Comparison of ENCODE assay signal across 27 cellular contexts in genomic region chr3:149400645-149401044, GRCh38. TPM values are rescaled to one million over a fixed set of nuclear protein-coding genes. Genes with fewer than 3 reads are reported as not detected.
A peak's percentile ranks its signal among the peaks of the same experiment; 100 is the strongest.
DNase-seq lines count a peak whose midpoint lies in the region; ATAC-seq, FAIRE-seq and TF ChIP-seq lines count a peak whose summit lies in the region.
"Had no signal": no experiment of that assay in that cellular context is flagged by ENCODE, and none has a peak within 500 bp of the region (broad histone marks: within the 10 kb centered on the region; RNA-seq: fewer than 3 reads in every experiment).

No MANE protein-coding gene starts in this region.

- H3K4me1 ChIP-seq in A549 (peaks cover 50% of the 10 kb centered on the region), RWPE2 (ENCODE audit: insufficient read depth, poor library complexity, severe bottlenecking) (peaks cover 18% of the 10 kb centered on the region), left lung (peaks cover 5 to 18% of the 10 kb centered on the region in 2 donors), smooth muscle cell (ENCODE audit: low read depth) (peaks cover 1% of the 10 kb centered on the region)
- H3K4me1 ChIP-seq: BLaER1 had no signal

- H3K4me2 ChIP-seq in A549, result peak overlapping the region; percentile 56; the same call in 2 of the 3 replicates
- no peak overlapping the region for H3K4me2 ChIP-seq in smooth muscle cell
- H3K4me2 ChIP-seq: BLaER1 had no signal

- DNase-seq in A549 (ENCODE audit: low read depth in 1 of 2, low spot score in 1 of 2), result no peak
- no peak for DNase-seq in RWPE2 (ENCODE audit: low spot score)
- no peak for DNase-seq in left lung
- no peak for DNase-seq in smooth muscle cell (lab: John Stamatoyannopoulos, UW; ENCODE audit: unreplicated experiment)
- DNase-seq in islet precursor cell, result no peak
- DNase-seq in HuH-7.5 (ENCODE audit: low spot score), result no peak
- DNase-seq: activated CD4-positive, alpha-beta T cell treated with anti-CD3 and anti-CD28 coated beads for 1 hour; activated CD8-positive, alpha-beta T cell treated with anti-CD3 and anti-CD28 coated beads, Interleukin-2, amount 10 ng/mL, durations not matched to agents 7 days and 5 days; activated effector memory CD4-positive, alpha-beta T cell treated with Interleukin-2 at 50 U/mL for 16 hours; activated naive CD8-positive, alpha-beta T cell treated with anti-CD3 and anti-CD28 coated beads for 36 hours; activated T-cell treated with anti-CD3 and anti-CD28 coated beads for 4 hours; aorta; DMS79 treated with DMSO at 0.1 percent for 48 hours; GF-D8; HCEC 1CT; MV-4-11; NCI-H1436 treated with DMSO at 0.1 percent for 48 hours; stimulated activated naive CD4-positive, alpha-beta T cell; T-helper 17 cell; testis had no signal

- CTCF ChIA-PET in A549 (lab: Yijun Ruan, JAX), result interaction anchor here (0.5 to 1.4 kb wide), 4 partner anchors 24 to 317 kb away, joined by 3 to 5 read pairs (median 4); partner anchors contain the start of gene TM4SF1

- POLR2A ChIA-PET in A549 (lab: Yijun Ruan, JAX), result interaction anchor here (0.7 kb wide), 1 partner anchor 17 kb away, joined by 3 read pairs; no protein-coding TSS in a partner anchor

- TF ChIP-seq RAD21 in A549 (conservative IDR thresholded peaks at IDR 0.05 in 1 of 2, IDR thresholded peaks at IDR 0.05 in 1 of 2), result no peak

- H3K36me3 ChIP-seq in RWPE2 (ENCODE audit: low read depth) (no peaks in the 10 kb centered on the region), left lung (no peaks in the 10 kb centered on the region), smooth muscle cell (ENCODE audit: low read depth) (no peaks in the 10 kb centered on the region)
- H3K36me3 ChIP-seq: BLaER1 had no signal

- H3K79me2 ChIP-seq in smooth muscle cell (ENCODE audit: low read depth), result no peaks in the 10 kb centered on the region

- H3K9ac ChIP-seq in smooth muscle cell (ENCODE audit: low read depth), result no peak overlapping the region
- H3K9ac ChIP-seq: BLaER1 had no signal

- ATAC-seq in A549 (no peak), RWPE2 (ENCODE audit: low read depth) (no peak), left lung (no peak), HG02970 (IDR thresholded peaks at IDR 0.05; ENCODE audit: low FRiP score, unreplicated experiment) (no peak), GM18909 (IDR thresholded peaks at IDR 0.05; ENCODE audit: poor library complexity, unreplicated experiment) (no peak)
- ATAC-seq: activated CD8-positive, alpha-beta T cell treated with anti-CD3 and anti-CD28 coated beads, Interleukin-2, amount 10 ng/mL, durations not matched to agents 7 days and 5 days; Right ventricle myocardium inferior; sciatic nerve; SK-N-SH treated with all-trans-retinoic acid at 6 μM for 48 hours; T-helper 17 cell had no signal

- no peak overlapping the region for H2AFZ ChIP-seq in smooth muscle cell (ENCODE audit: low read depth)

- FAIRE-seq in A549 (lab: Jason Lieb, UNC), result no peak

- no peak for TF ChIP-seq EP300 in A549 (IDR thresholded peaks at IDR 0.05)

- no peaks in the 10 kb centered on the region for H3F3A ChIP-seq in smooth muscle cell (ENCODE audit: low read depth)

- intact Hi-C loops in left lung (cut with DNase I), result no loop called here

- H3K4me3 ChIP-seq in A549 (no peak overlapping the region), RWPE2 (ENCODE audit: severe bottlenecking) (no peak overlapping the region), left lung (no peak overlapping the region), smooth muscle cell (peak overlapping the region; percentile 9)
- H3K4me3 ChIP-seq: BLaER1, testis had no signal

- H3K27me3 ChIP-seq in RWPE2 (ENCODE audit: insufficient read depth, poor library complexity, severe bottlenecking), result no peaks in the 10 kb centered on the region
- H3K27me3 ChIP-seq in left lung, result no peaks in the 10 kb centered on the region
- no peaks in the 10 kb centered on the region for H3K27me3 ChIP-seq in smooth muscle cell (ENCODE audit: low read depth)
- H3K27me3 ChIP-seq: BLaER1, testis had no signal

- H3K27ac ChIP-seq in A549 (peak overlapping the region in 1 of 2 experiments; percentile 60; a peak in 4 of 6 replicates), RWPE2 (ENCODE audit: poor library complexity, severe bottlenecking) (peak overlapping the region; percentile 43), left lung (peak overlapping the region; percentile 70 to 84), smooth muscle cell (ENCODE audit: low read depth) (no peak overlapping the region)
- H3K27ac ChIP-seq: BLaER1, testis had no signal

- no peaks in the 10 kb centered on the region for H4K20me1 ChIP-seq in smooth muscle cell (ENCODE audit: low read depth)
- H4K20me1 ChIP-seq: BLaER1 had no signal

- no peak for TF ChIP-seq POLR2A in A549 (IDR thresholded peaks at IDR 0.05; ENCODE audit: low read length)

- H3K9me3 ChIP-seq in A549 (peaks cover 8% of the 10 kb centered on the region; the same call in 2 of the 3 replicates), RWPE2 (ENCODE audit: severe bottlenecking) (no peaks in the 10 kb centered on the region), left lung (no peaks in the 10 kb centered on the region), smooth muscle cell (replicated peaks; ENCODE audit: low read depth) (no peaks in the 10 kb centered on the region)
- H3K9me3 ChIP-seq: BLaER1, testis had no signal

- TF ChIP-seq CTCF in A549 (IDR thresholded peaks at IDR 0.05) (no peak), RWPE2 (IDR thresholded peaks at IDR 0.05; ENCODE audit: poor library complexity, severe bottlenecking) (no peak), left lung (IDR thresholded peaks at IDR 0.05) (no peak), smooth muscle cell (IDR thresholded peaks at IDR 0.05; ENCODE audit: borderline replicate concordance, insufficient read depth, poor library complexity, severe bottlenecking) (no peak)

TF ChIP-seq in A549, 52 proteins besides CTCF, POLR2A, EP300 and RAD21:
- TF ChIP-seq ELK1 (IDR thresholded peaks at IDR 0.05; ENCODE audit: low read depth, low read length), result no peak
- TF ChIP-seq FOSB (CRISPR knock-in tag; IDR thresholded peaks at IDR 0.05), result no peak
- TF ChIP-seq BCL3 (IDR thresholded peaks at IDR 0.05), result no peak
- TF ChIP-seq POLR2AphosphoS2 (conservative IDR thresholded peaks at IDR 0.05; ENCODE audit: low read length), result no peak
- TF ChIP-seq ZSCAN20 (CRISPR knock-in tag; IDR thresholded peaks at IDR 0.05), result no peak
- TF ChIP-seq SMC3 (IDR thresholded peaks at IDR 0.05), result no peak
- no peak for TF ChIP-seq ZC3H11A (IDR thresholded peaks at IDR 0.05)
- TF ChIP-seq HMGXB4 (CRISPR knock-in tag; IDR thresholded peaks at IDR 0.05; ENCODE audit: borderline replicate concordance), result no peak
- TF ChIP-seq CHD2 (IDR thresholded peaks at IDR 0.05; ENCODE audit: low read length, partially characterized antibody), result no peak
- TF ChIP-seq TFCP2L1 (CRISPR knock-in tag; IDR thresholded peaks at IDR 0.05), result no peak
- TF ChIP-seq HOXB13 (CRISPR knock-in tag; IDR thresholded peaks at IDR 0.05; ENCODE audit: low read depth), result no peak
- TF ChIP-seq EHMT2 (IDR thresholded peaks at IDR 0.05; ENCODE audit: low read depth), result no peak
- TF ChIP-seq RCOR1 (IDR thresholded peaks at IDR 0.05; ENCODE audit: low read depth, low read length), result no peak
- TF ChIP-seq RNF2 (IDR thresholded peaks at IDR 0.05; ENCODE audit: borderline replicate concordance, low read depth), result no peak

RNA-seq across cellular contexts. Expression of gene TM4SF1, which starts 23.2 kb away (rescaled TPM):
- polyA plus RNA-seq in A549 (2011; rRNA removed), result 1,188 and 1,208 TPM in 2 replicates
- 820 and 918 TPM in 2 replicates for polyA plus RNA-seq in A549 (2012; cell fraction: cytosol; rRNA removed)
- polyA plus RNA-seq in A549 (2012; cell fraction: nucleus; rRNA removed), result 729 and 1,002 TPM in 2 replicates
- polyA plus RNA-seq in A549 (2017; fragmentation: RNase III; extraction: RNeasy Plus Mini Kit Qiagen cat#74134 plus additional on column Dnase treatment), result 739 to 828 TPM (median 767 TPM) in 3 replicates
- 809 and 900 TPM in 2 replicates for polyA minus RNA-seq in A549 (2011; rRNA and poly(A)+ RNA removed)
- total RNA-seq in left lung, result 100 to 1,000 TPM; 249 to 283 TPM
- total RNA-seq in smooth muscle cell, result 113 and 134 TPM in 2 replicates
- polyA plus RNA-seq in smooth muscle cell, result 37.5 and 83.3 TPM in 2 replicates
- total RNA-seq: activated CD8-positive, alpha-beta T cell treated with anti-CD3 and anti-CD28 coated beads, Interleukin-2, amount 10 ng/mL, durations not matched to agents 7 days and 5 days; activated naive CD8-positive, alpha-beta T cell treated with anti-CD3 and anti-CD28 coated beads for 36 hours; OCI-LY7 had no signal
